ENCODE assay signal across 25 cellular contexts in genomic region chr1:110225212-110225611, GRCh38. TPM values are rescaled to one million over a fixed set of nuclear protein-coding genes. Genes with fewer than 3 reads are reported as not detected.
DNase-seq lines count a peak whose midpoint lies in the region; ATAC-seq, FAIRE-seq and TF ChIP-seq lines count a peak whose summit lies in the region.
"Had no signal": no experiment of that assay in that cellular context is flagged by ENCODE, and none has a peak within 500 bp of the region (broad histone marks: within the 10 kb centered on the region; RNA-seq: fewer than 3 reads in every experiment).

No MANE protein-coding gene starts in this region.

- no peak overlapping the region for H2AFZ ChIP-seq in neuronal stem cell (ENCODE audit: low read length)

- CTCF ChIA-PET in Panc1 (lab: Charles Lee) = no interaction called here

- WGBS in neuronal stem cell (ENCODE audit: extremely low coverage in 2 of 2, insufficient read length in 2 of 2, insufficient replicate concordance in 1 of 2), 2 donors = no CpG with 5 or more reads among the region's 7 CpGs
- 13 to 40% (median 31%) methylated on average over 7 of the region's 7 CpGs for WGBS in small intestine, 3 donors

- no peak overlapping the region for H2BK120ac ChIP-seq in neuronal stem cell (ENCODE audit: low read depth, low read length)

- H3K4me3 ChIP-seq in Panc1 (ENCODE audit: low read depth in 2 of 2, low read length in 2 of 2) = no peak overlapping the region
- H3K4me3 ChIP-seq in kidney (ENCODE audit: low read length in 2 of 2) = no peak overlapping the region
- H3K4me3 ChIP-seq in neuronal stem cell (ENCODE audit: low read length in 2 of 2) = no peak overlapping the region
- H3K4me3 ChIP-seq in small intestine (ENCODE audit: low read depth in 1 of 2, low read length in 2 of 2) = no peak overlapping the region
- no peak overlapping the region for H3K4me3 ChIP-seq in MG63
- H3K4me3 ChIP-seq: A549; BLaER1 treated with 17β-estradiol and CSF1 and Interleukin-3, amounts not matched to agents 10 nM and 100 nM; GM12878; HAP-1 had no signal

- H3K4me1 ChIP-seq in Panc1 (ENCODE audit: control insufficient read depth, insufficient read depth, low read length) (peaks cover 10% of the 10 kb centered on the region), kidney (ENCODE audit: control insufficient read depth in 1 of 2, insufficient read depth in 1 of 2, low read depth in 1 of 2, low read length in 2 of 2) (peaks cover 9 to 44% of the 10 kb centered on the region in 2 donors), neuronal stem cell (ENCODE audit: control insufficient read depth in 2 of 2, insufficient read depth in 1 of 2, low read depth in 1 of 2, low read length in 2 of 2) (peaks cover 0 to 3% of the 10 kb centered on the region in 2 donors), small intestine (ENCODE audit: control insufficient read depth in 2 of 2, insufficient read depth in 1 of 2, low read depth in 1 of 2, low read length in 1 of 2) (no peaks in the 10 kb centered on the region)
- H3K4me1 ChIP-seq: HAP-1 had no signal

- H3K27ac ChIP-seq in Panc1 (ENCODE audit: low read length) = no peak overlapping the region
- no peak overlapping the region for H3K27ac ChIP-seq in kidney (ENCODE audit: low read depth in 2 of 2, low read length in 2 of 2)
- no peak overlapping the region for H3K27ac ChIP-seq in neuronal stem cell (replicated peaks; ENCODE audit: low read length)
- H3K27ac ChIP-seq in small intestine (ENCODE audit: low read depth in 1 of 2, low read length in 1 of 2) = no peak overlapping the region
- H3K27ac ChIP-seq: A549; BLaER1 treated with 17β-estradiol and CSF1 and Interleukin-3, amounts not matched to agents 10 nM and 100 nM had no signal

- no peak overlapping the region for H3K23ac ChIP-seq in neuronal stem cell (ENCODE audit: low read depth, low read length, poor library complexity)

- no peak overlapping the region for H2BK5ac ChIP-seq in neuronal stem cell (ENCODE audit: low read length)

- H2BK12ac ChIP-seq in neuronal stem cell (ENCODE audit: low read length) = no peak overlapping the region

- no peaks in the 10 kb centered on the region for H3K79me1 ChIP-seq in neuronal stem cell (ENCODE audit: low read depth, low read length)

- no peak for FAIRE-seq in kidney (lab: Jason Lieb, UNC)
- no peak for FAIRE-seq in small intestine (lab: Jason Lieb, UNC)
- FAIRE-seq: A549, D721Med, GM12878, H54 had no signal

- intact Hi-C loops in Panc1 (cut with micrococcal nuclease; ENCODE audit: unreplicated experiment) = no loop called here
- intact Hi-C loops in kidney (cut with DNase I) = no loop called here

- ATAC-seq in Panc1 (0 out of 2 replicates have a peak, but pooled peaks have one; percentile 12), GM21576 (IDR thresholded peaks at IDR 0.05; ENCODE audit: unreplicated experiment) (no peak), HG03135 (IDR thresholded peaks at IDR 0.05; ENCODE audit: unreplicated experiment) (no peak)
- ATAC-seq: GM12878 had no signal

- DNase-seq in Panc1 (ENCODE audit: low read depth, low spot score) (no peak), kidney (peak; percentile 46), neuronal stem cell (ENCODE audit: low spot score) (no peak), small intestine (peak; percentile 58), MG63 (no peak)
- DNase-seq: 8988T; ACHN; AML-193; BE2C; CD4-positive, alpha-beta T cell; CD8-positive, alpha-beta memory T cell; DMS 273 treated with DMSO at 0.1 percent for 48 hours; DMS79; EL; GDM1; GOT3; HFFc6 had no signal

- H3K4me2 ChIP-seq in neuronal stem cell (ENCODE audit: insufficient read depth, low read length, poor library complexity, severe bottlenecking) = no peak overlapping the region
- H3K4me2 ChIP-seq: A549; BLaER1 treated with 17β-estradiol and CSF1 and Interleukin-3, amounts not matched to agents 10 nM and 100 nM had no signal

- POLR2A ChIA-PET in Panc1 (lab: Charles Lee) = no interaction called here

- BruUV-seq in Panc1 (replicated peaks; lab: Mats Ljungman, UMichigan) = no TSS peak

- no peak overlapping the region for H4K8ac ChIP-seq in neuronal stem cell (ENCODE audit: low read depth, low read length)

- in situ Hi-C loops in Panc1 (cut with HindIII; ENCODE audit: low pct_unique_long_range_greater_than_20kb, low sequenced_read_pairs) = no loop called here

- no peak overlapping the region for H3K4ac ChIP-seq in neuronal stem cell (ENCODE audit: low read length)

- peak overlapping the region; percentile 16 for H2AK5ac ChIP-seq in neuronal stem cell (ENCODE audit: low read depth, low read length)

- H2BK15ac ChIP-seq in neuronal stem cell (ENCODE audit: low read length) = no peak overlapping the region

- H3K27me3 ChIP-seq in Panc1 (ENCODE audit: control insufficient read depth, insufficient read depth, low read length) = no peaks in the 10 kb centered on the region
- H3K27me3 ChIP-seq in neuronal stem cell (ENCODE audit: control insufficient read depth in 3 of 3, insufficient read depth in 3 of 3, low read depth in 1 of 3, low read length in 3 of 3) = no peaks in the 10 kb centered on the region
- no peaks in the 10 kb centered on the region for H3K27me3 ChIP-seq in small intestine (ENCODE audit: control insufficient read depth in 2 of 2, insufficient read depth in 2 of 2, low read length in 2 of 2)
- H3K27me3 ChIP-seq in MG63 = no peaks in the 10 kb centered on the region
- H3K27me3 ChIP-seq: BE2C; BLaER1 treated with 17β-estradiol and CSF1 and Interleukin-3, amounts not matched to agents 10 nM and 100 nM had no signal

- H3K14ac ChIP-seq in neuronal stem cell (ENCODE audit: low read length) = no peak overlapping the region

- H3K9me3 ChIP-seq in Panc1 (ENCODE audit: control insufficient read depth, insufficient read depth, low read depth, low read length) (no peaks in the 10 kb centered on the region), kidney (ENCODE audit: control insufficient read depth in 1 of 2, low read length in 2 of 2) (no peaks in the 10 kb centered on the region), neuronal stem cell (replicated peaks in 1 of 2; ENCODE audit: control insufficient read depth in 2 of 2, insufficient read depth in 1 of 2, low read depth in 1 of 2, low read length in 2 of 2) (peaks cover 0 to 2% of the 10 kb centered on the region in 2 donors), small intestine (ENCODE audit: control insufficient read depth, low read depth) (no peaks in the 10 kb centered on the region), MG63 (no peaks in the 10 kb centered on the region)
- H3K9me3 ChIP-seq: A549; BE2C; BLaER1 treated with 17β-estradiol and CSF1 and Interleukin-3, amounts not matched to agents 10 nM and 100 nM; HAP-1 had no signal

- no peak overlapping the region for H3K9ac ChIP-seq in kidney (ENCODE audit: low read length in 2 of 2)
- H3K9ac ChIP-seq in neuronal stem cell (ENCODE audit: low read depth, low read length, poor library complexity) = no peak overlapping the region
- H3K9ac ChIP-seq: BLaER1 treated with 17β-estradiol and CSF1 and Interleukin-3, amounts not matched to agents 10 nM and 100 nM had no signal

- H3K36me3 ChIP-seq in Panc1 (ENCODE audit: control insufficient read depth, insufficient read depth, low read length) (no peaks in the 10 kb centered on the region), kidney (ENCODE audit: control insufficient read depth in 1 of 2, insufficient read depth in 2 of 2, low read length in 2 of 2) (peaks cover 5% of the 10 kb centered on the region in 2 donors), neuronal stem cell (replicated peaks in 1 of 2; ENCODE audit: control insufficient read depth in 2 of 2, insufficient read depth in 2 of 2, low read length in 2 of 2) (no peaks in the 10 kb centered on the region), small intestine (ENCODE audit: control insufficient read depth in 2 of 2, insufficient read depth in 2 of 2, low read length in 2 of 2) (no peaks in the 10 kb centered on the region), MG63 (peaks cover 5% of the 10 kb centered on the region)
- H3K36me3 ChIP-seq: BE2C had no signal

- H3K18ac ChIP-seq in neuronal stem cell (ENCODE audit: low read length) = no peak overlapping the region

- no peak overlapping the region for H4K91ac ChIP-seq in neuronal stem cell (ENCODE audit: low read depth, low read length, poor library complexity)

- TF ChIP-seq CTCF in Panc1 (IDR thresholded peaks at IDR 0.05) (no peak), kidney (IDR thresholded peaks at IDR 0.05; ENCODE audit: borderline replicate concordance, extremely low read depth, insufficient read depth) (no peak)

RNA-seq across cellular contexts. Expression of gene KCNC4, which starts 15.1 kb away (rescaled TPM):
- total RNA-seq in Panc1 (2021; ENCODE audit: unreplicated experiment) = 15.4 TPM
- 12.5 TPM for polyA plus RNA-seq in Panc1 (2012; ENCODE audit: insufficient read length)
- total RNA-seq in kidney = 52.9 TPM
- 12.9 TPM for polyA plus RNA-seq in kidney (ENCODE audit: insufficient read depth, low read depth, low replicate concordance)
- 3.3 TPM for polyA plus RNA-seq in neuronal stem cell (2013, experiment 1 of 2)
- polyA plus RNA-seq in neuronal stem cell (2013, experiment 2 of 2) = 3.2 TPM
- polyA plus RNA-seq in small intestine = 1 to 10 TPM in 1 of 3 donors, under 1 TPM in 2; under 0.01 to 3.7 (median 0.67) TPM
- total RNA-seq in MG63 (2014; rRNA removed; shearing (Covaris generic); ENCODE audit: low replicate concordance) = 3.1 and 4.4 TPM in 2 replicates

Comparison
In these comparisons a context has a peak if more than half of its experiments do, and no peak if none do; other contexts are left out.
1. DNase-seq: peak in kidney (single experiment) and small intestine (single experiment); none in Panc1 (single experiment), neuronal stem cell (single experiment) and MG63 (single experiment).